ENCODE assay signal across 1 cellular context in genomic region chr9:131776473-131776872, GRCh38.
TF ChIP-seq lines count a peak whose summit lies in the region.

No MANE protein-coding gene starts in this region.

TF ChIP-seq in IMR-90, 13 proteins besides CTCF, POLR2A, EP300 and RAD21 (continued from another document):
- no peak for TF ChIP-seq ELK1 (IDR thresholded peaks at IDR 0.05; ENCODE audit: borderline replicate concordance, low read depth, low read length)
- TF ChIP-seq BHLHE40 (IDR thresholded peaks at IDR 0.05; ENCODE audit: low read depth, low read length): no peak
- TF ChIP-seq MAZ (IDR thresholded peaks at IDR 0.05; ENCODE audit: borderline replicate concordance, low read depth, low read length): no peak
TF ChIP-seq in IMR-90: peak in this region for 0.
